Comparison of ENCODE assay signal across 17 cellular contexts in genomic region chr9:123361731-123362560, GRCh38. TPM values are rescaled to one million over a fixed set of nuclear protein-coding genes. Genes with fewer than 3 reads are reported as not detected.
DNase-seq lines count a peak whose midpoint lies in the region; ATAC-seq, FAIRE-seq and TF ChIP-seq lines count a peak whose summit lies in the region.
"Had no signal": no experiment of that assay in that cellular context is flagged by ENCODE, and none has a peak within 500 bp of the region (broad histone marks: within the 10 kb centered on the region; RNA-seq: fewer than 3 reads in every experiment).

No MANE protein-coding gene starts in this region.

- intact Hi-C loops in left colon (cut with DNase I, micrococcal nuclease) = no loop called here

- no peak for FAIRE-seq in astrocyte (lab: Jason Lieb, UNC)
- FAIRE-seq: GM12878, GM18507 had no signal

- H2AFZ ChIP-seq in astrocyte (ENCODE audit: low read depth, low read length) = no peak overlapping the region

- H3K4me3 Mint-ChIP-seq in astrocyte (ENCODE audit: unreplicated experiment) = peak overlapping the region; percentile 60
- H3K4me3 Mint-ChIP-seq in stimulated activated naive B cell treated with anti-CD40 and anti-IgM and Interleukin-4, amounts not matched to agents 10 μg/mL and 1 μg/mL and 100 μg/mL, for 72 hours = no peak overlapping the region
- H3K4me3 Mint-ChIP-seq: HFFc6 had no signal

- H3K27ac Mint-ChIP-seq in astrocyte (ENCODE audit: unreplicated experiment) = peak overlapping the region; percentile 72
- H3K27ac Mint-ChIP-seq in stimulated activated naive B cell treated with anti-CD40 and anti-IgM and Interleukin-4, amounts not matched to agents 10 μg/mL and 1 μg/mL and 100 μg/mL, for 72 hours = peak overlapping the region; percentile 69
- H3K27ac Mint-ChIP-seq: HFFc6 had no signal

- CTCF ChIA-PET in HEK293 (lab: Yijun Ruan, JAX) = interaction anchor here (0.5 to 1.2 kb wide), 3 partner anchors 12 to 259 kb away, joined by 3 to 4 read pairs (median 3); no protein-coding TSS in a partner anchor

- TF ChIP-seq CTCF in HEK293 (tag by site-specific recombination; IDR thresholded peaks at IDR 0.05) (no peak), astrocyte (IDR thresholded peaks at IDR 0.05; ENCODE audit: insufficient read depth, low read depth, low read length) (no peak)

- no peaks in the 10 kb centered on the region for H3K36me3 Mint-ChIP-seq in astrocyte (ENCODE audit: low read depth, unreplicated experiment)
- peaks cover 42 to 72% of the 10 kb centered on the region in 2 donors for H3K36me3 Mint-ChIP-seq in stimulated activated naive B cell treated with anti-CD40 and anti-IgM and Interleukin-4, amounts not matched to agents 10 μg/mL and 1 μg/mL and 100 μg/mL, for 72 hours

- DNase-seq in astrocyte (ENCODE audit: low read depth) (no peak), cerebellar cortex (ENCODE audit: low spot score) (no peak), left colon (no peak)
- no peak for DNase-seq in stimulated activated naive B cell treated with anti-CD40 and anti-IgM and Interleukin-4, amounts not matched to agents 10 μg/mL and 1 μg/mL and 100 μg/mL, for 72 hours
- no peak for DNase-seq in stimulated activated CD4-positive, alpha-beta T cell treated with anti-CD3 and anti-CD28 coated beads, Interleukin-4, amount 100 ng/mL, for 1 hour
- DNase-seq: AML-193, HFFc6, MG63, NCI-H1105, NCI-H187, NCI-H446, PC-3 had no signal

- H3K4me1 Mint-ChIP-seq in astrocyte (ENCODE audit: low read depth, unreplicated experiment) = peaks cover 41% of the 10 kb centered on the region
- H3K4me1 Mint-ChIP-seq in stimulated activated naive B cell treated with anti-CD40 and anti-IgM and Interleukin-4, amounts not matched to agents 10 μg/mL and 1 μg/mL and 100 μg/mL, for 72 hours = peaks cover 8 to 26% of the 10 kb centered on the region in 2 donors

- ATAC-seq in stimulated activated naive B cell treated with anti-CD40 and anti-IgM and Interleukin-4, amounts not matched to agents 10 μg/mL and 1 μg/mL and 100 μg/mL, for 72 hours (replicated peaks) = no peak
- ATAC-seq in left colon = no peak
- ATAC-seq: GM12878, PC-3 had no signal

- no peaks in the 10 kb centered on the region for H3K9me3 Mint-ChIP-seq in astrocyte (ENCODE audit: unreplicated experiment)
- H3K9me3 Mint-ChIP-seq in stimulated activated naive B cell treated with anti-CD40 and anti-IgM and Interleukin-4, amounts not matched to agents 10 μg/mL and 1 μg/mL and 100 μg/mL, for 72 hours = no peaks in the 10 kb centered on the region
- H3K9me3 Mint-ChIP-seq: HFFc6 had no signal

- H3K36me3 ChIP-seq in HEK293 (ENCODE audit: control insufficient read depth in 2 of 2, insufficient read depth in 1 of 2, low read length in 2 of 2) = no peaks in the 10 kb centered on the region
- H3K36me3 ChIP-seq in astrocyte (ENCODE audit: insufficient read depth, low read length) = no peaks in the 10 kb centered on the region
- peaks cover 15% of the 10 kb centered on the region for H3K36me3 ChIP-seq in mesodermal cell (ENCODE audit: control insufficient read depth, insufficient read depth, low read length)
- H3K36me3 ChIP-seq: MG63 had no signal

- H3K9ac ChIP-seq in astrocyte (ENCODE audit: low read length) = no peak overlapping the region

- no peaks in the 10 kb centered on the region for H3K27me3 Mint-ChIP-seq in astrocyte (ENCODE audit: low read depth, unreplicated experiment)
- peaks cover 0 to 9% of the 10 kb centered on the region in 2 donors for H3K27me3 Mint-ChIP-seq in stimulated activated naive B cell treated with anti-CD40 and anti-IgM and Interleukin-4, amounts not matched to agents 10 μg/mL and 1 μg/mL and 100 μg/mL, for 72 hours

- H3K4me1 ChIP-seq in HEK293 (ENCODE audit: control insufficient read depth, insufficient read depth, low read length) = no peaks in the 10 kb centered on the region
- H3K4me1 ChIP-seq in astrocyte (ENCODE audit: insufficient read depth, low read length) = peaks cover 13% of the 10 kb centered on the region
- peaks cover 84% of the 10 kb centered on the region for H3K4me1 ChIP-seq in mesodermal cell (ENCODE audit: control insufficient read depth, insufficient read depth, low read length, poor library complexity, severe bottlenecking)

- H3K27ac ChIP-seq in HEK293 (ENCODE audit: extremely low read depth, low read depth, low read length) = no peak overlapping the region
- H3K27ac ChIP-seq in astrocyte (ENCODE audit: low read depth, low read length) = no peak overlapping the region
- H3K27ac ChIP-seq in mesodermal cell (ENCODE audit: low read depth, low read length, severe bottlenecking) = peak overlapping the region; percentile 96
- H3K27ac ChIP-seq: HL-60 had no signal

- WGBS in mesodermal cell (ENCODE audit: insufficient coverage in 2 of 2), 2 experiments = 67% methylated on average over 9 to 12 of the region's 12 CpGs

- H3K79me2 ChIP-seq in astrocyte (ENCODE audit: insufficient read depth, low read length) = no peaks in the 10 kb centered on the region

- no peak overlapping the region for H3K4me2 ChIP-seq in astrocyte (ENCODE audit: low read length)

- H3K4me3 ChIP-seq in HEK293 (ENCODE audit: low read depth, low read length) (no peak overlapping the region), astrocyte (ENCODE audit: insufficient read depth, low read depth, low read length) (no peak overlapping the region), mesodermal cell (ENCODE audit: extremely low read depth, insufficient read depth, low read length, poor library complexity, severe bottlenecking) (no peak overlapping the region)
- H3K4me3 ChIP-seq: GM12878, MG63 had no signal

- no peaks in the 10 kb centered on the region for H3K27me3 ChIP-seq in astrocyte (ENCODE audit: insufficient read depth, low read length)
- H3K27me3 ChIP-seq: MG63 had no signal

- H3K9me3 ChIP-seq in HEK293 (ENCODE audit: control insufficient read depth, insufficient read depth, low read depth, low read length) (no peaks in the 10 kb centered on the region), astrocyte (ENCODE audit: insufficient read depth, low read depth, low read length) (no peaks in the 10 kb centered on the region), mesodermal cell (ENCODE audit: control insufficient read depth, low read length) (no peaks in the 10 kb centered on the region)
- H3K9me3 ChIP-seq: MG63 had no signal

- POLR2A ChIA-PET in HEK293 (lab: Yijun Ruan, JAX) = interaction anchor here (1.5 kb wide), 1 partner anchor 12 kb away, joined by 4 read pairs; no protein-coding TSS in a partner anchor

- H4K20me1 ChIP-seq in astrocyte (ENCODE audit: insufficient read depth, low read length) = no peaks in the 10 kb centered on the region

TF ChIP-seq in HEK293, 187 proteins besides CTCF, POLR2A, EP300 and RAD21:
- TF ChIP-seq GLIS2 (tag by site-specific recombination; IDR thresholded peaks at IDR 0.05) (peak; percentile 48; the same call in 1 of the 2 replicates), ZBTB48 (tag by site-specific recombination; IDR thresholded peaks at IDR 0.05) (peak; percentile 58; the same call in 1 of the 2 replicates), ZNF707 (tag by site-specific recombination; IDR thresholded peaks at IDR 0.05) (no peak), ZNF416 (tag by site-specific recombination; IDR thresholded peaks at IDR 0.05) (no peak)

RNA-seq across cellular contexts. Expression of gene CRB2, which starts 5.9 kb away (rescaled TPM):
- total RNA-seq in astrocyte = 2.4 and 2.5 TPM in 2 replicates
- polyA plus RNA-seq in mesodermal cell (2013, experiment 1 of 2) = 58.5 TPM
- 59.5 TPM for polyA plus RNA-seq in mesodermal cell (2013, experiment 2 of 2)
- 1 to 10 TPM in 1 of 2 donors, under 1 TPM in 1; 0.92 to 1.1 TPM for total RNA-seq in left colon
- total RNA-seq: HFFc6, PC-3 had no signal
